Comparison of ENCODE assay signal across 12 cellular contexts in the genomic region with DNA sequence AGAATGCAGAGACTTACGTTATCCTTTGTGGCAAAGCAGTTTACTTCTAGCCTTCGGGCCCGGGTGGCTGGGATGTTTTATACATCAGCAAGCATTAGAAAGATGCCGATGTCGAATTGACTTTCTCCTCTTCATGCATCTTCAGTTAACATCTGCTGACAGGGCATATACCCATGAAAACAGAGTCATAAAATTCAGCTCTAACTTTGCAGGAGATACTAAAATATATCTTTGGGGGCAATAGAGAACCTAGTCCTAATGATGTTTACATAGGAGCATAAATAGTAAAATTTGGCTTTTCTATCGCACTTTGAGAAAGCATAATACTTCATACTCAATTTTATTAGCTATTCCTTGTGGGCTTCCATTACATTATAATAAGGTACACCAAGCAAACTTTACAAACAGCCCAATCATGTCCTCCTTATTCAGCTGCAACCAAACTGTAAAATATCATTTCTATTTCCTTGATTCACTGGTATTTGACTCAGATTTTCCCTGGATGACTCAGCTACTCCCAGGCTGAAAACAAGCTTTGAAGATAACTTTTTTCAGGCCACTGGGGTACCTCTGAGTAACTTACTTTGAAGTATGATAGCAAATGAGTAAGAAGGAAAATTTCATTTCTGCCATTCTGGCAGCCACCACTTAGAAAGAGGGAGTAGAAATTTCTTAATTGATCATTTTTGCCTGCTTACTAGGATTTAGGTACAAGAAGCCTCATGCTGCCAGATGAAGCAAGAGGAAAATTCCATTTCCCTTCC.
DNase-seq lines count a peak whose midpoint lies in the region; ATAC-seq and TF ChIP-seq lines count a peak whose summit lies in the region.
"Had no signal": no experiment of that assay in that cellular context is flagged by ENCODE, and none has a peak within 500 bp of the region (broad histone marks: within the 10 kb centered on the region; RNA-seq: fewer than 3 reads in every experiment).

No MANE protein-coding gene starts in this region.

- H3K36me3 ChIP-seq in A673 (ENCODE audit: insufficient read depth, low read length, poor library complexity, severe bottlenecking) (no peaks in the 10 kb centered on the region), GM23338 (ENCODE audit: insufficient read depth) (no peaks in the 10 kb centered on the region)
- H3K36me3 ChIP-seq: suprapubic skin had no signal

- H3K27me3 Mint-ChIP-seq in GM23338 (ENCODE audit: insufficient read depth, low read depth, poor library complexity) (no peaks in the 10 kb centered on the region), nephron progenitor cell (ENCODE audit: low read depth, poor library complexity) (no peaks in the 10 kb centered on the region)
- H3K27me3 Mint-ChIP-seq in activated T-cell treated with anti-CD3 and anti-CD28 coated beads, Interleukin-2, amount 50 U/mL, for 72 hours (ENCODE audit: low read depth): no peaks in the 10 kb centered on the region

- H3K4me1 ChIP-seq in A673 (ENCODE audit: insufficient read depth, low read length, poor library complexity, severe bottlenecking) (peaks cover 8% of the 10 kb centered on the region), GM23338 (ENCODE audit: insufficient read depth) (no peaks in the 10 kb centered on the region)
- H3K4me1 ChIP-seq: suprapubic skin had no signal

- no peaks in the 10 kb centered on the region for H3K9me2 ChIP-seq in GM23338 (ENCODE audit: insufficient read depth)

- H3K4me3 ChIP-seq in A673 (ENCODE audit: low read depth, low read length, poor library complexity, severe bottlenecking): no peak overlapping the region
- no peak overlapping the region for H3K4me3 ChIP-seq in GM23338
- H3K4me3 ChIP-seq: skin epidermis, suprapubic skin had no signal

- intact Hi-C loops in A673 (cut with micrococcal nuclease; ENCODE audit: unreplicated experiment): no loop called here

- CTCF ChIA-PET in A673 (lab: Charles Lee): no interaction called here

- H3K27me3 ChIP-seq in A673 (replicated peaks; ENCODE audit: insufficient read depth, low read depth, low read length, poor library complexity) (no peaks in the 10 kb centered on the region), GM23338 (ENCODE audit: insufficient read depth) (no peaks in the 10 kb centered on the region)
- H3K27me3 ChIP-seq: suprapubic skin had no signal

- H3K79me2 ChIP-seq in GM23338 (replicated peaks; ENCODE audit: insufficient read depth): no peaks in the 10 kb centered on the region

- H2AFZ ChIP-seq in GM23338: no peak overlapping the region

- H3K9me3 ChIP-seq in A673 (ENCODE audit: low read depth, low read length, poor library complexity, severe bottlenecking): no peaks in the 10 kb centered on the region
- H3K9me3 ChIP-seq: suprapubic skin had no signal

- H3K27ac Mint-ChIP-seq in GM23338: peak overlapping the region; percentile 73; the same call in 1 of the 2 replicates
- H3K27ac Mint-ChIP-seq in activated T-cell treated with anti-CD3 and anti-CD28 coated beads, Interleukin-2, amount 50 U/mL, for 72 hours: no peak overlapping the region
- H3K27ac Mint-ChIP-seq in nephron progenitor cell: no peak overlapping the region

- H3K4me1 Mint-ChIP-seq in GM23338 (no peaks in the 10 kb centered on the region), nephron progenitor cell (no peaks in the 10 kb centered on the region)
- H3K4me1 Mint-ChIP-seq in activated T-cell treated with anti-CD3 and anti-CD28 coated beads, Interleukin-2, amount 50 U/mL, for 72 hours (ENCODE audit: low read depth): peaks cover 14% of the 10 kb centered on the region

- POLR2A ChIA-PET in A673 (lab: Charles Lee; ENCODE audit: low non-redundant PET): no interaction called here

- no peak for ATAC-seq in GM23338
- peak; percentile 65 to 66 for ATAC-seq in activated T-cell treated with anti-CD3 and anti-CD28 coated beads, Interleukin-2, amount 50 U/mL, for 72 hours (replicated peaks in 1 of 2)
- no peak for ATAC-seq in HG03025 (IDR thresholded peaks at IDR 0.05; ENCODE audit: low FRiP score, unreplicated experiment)
- no peak for ATAC-seq in GM21786 (IDR thresholded peaks at IDR 0.05; ENCODE audit: unreplicated experiment)

- TF ChIP-seq CTCF in A673 (conservative IDR thresholded peaks at IDR 0.05; ENCODE audit: low read depth, low read length): no peak
- TF ChIP-seq CTCF in GM23338 (conservative IDR thresholded peaks at IDR 0.05; ENCODE audit: low read depth in 2 of 2): no peak
- TF ChIP-seq CTCF in nephron progenitor cell (IDR thresholded peaks at IDR 0.05): no peak

- H3K27ac ChIP-seq in A673 (ENCODE audit: low read depth, low read length, poor library complexity, severe bottlenecking) (no peak overlapping the region), GM23338 (ENCODE audit: low read depth) (no peak overlapping the region)
- H3K27ac ChIP-seq: skin epidermis, suprapubic skin had no signal

- DNase-seq in A673 (ENCODE audit: low spot score) (peak; percentile 23), GM23338 (ENCODE audit: low spot score) (no peak), hepatic stellate cell (ENCODE audit: low spot score) (peak; percentile 31), nephron progenitor cell (no peak), NCI-H69 (lab: John Stamatoyannopoulos, UW) (no peak)
- peak in 1 of 2 donors; percentile 3 for DNase-seq in activated T-cell treated with anti-CD3 and anti-CD28 coated beads, Interleukin-2, amount 50 U/mL, for 72 hours
- DNase-seq: activated CD4-positive, alpha-beta T cell treated with anti-CD3 and anti-CD28 coated beads for 1 hour; islet precursor cell had no signal

- H4K20me1 ChIP-seq in GM23338 (replicated peaks; ENCODE audit: insufficient read depth): no peaks in the 10 kb centered on the region

- BruUV-seq in A673 (replicated peaks; lab: Mats Ljungman, UMichigan): no TSS peak

- H3K36me3 Mint-ChIP-seq in GM23338 (ENCODE audit: low read depth) (no peaks in the 10 kb centered on the region), nephron progenitor cell (ENCODE audit: low read depth) (peaks cover 7% of the 10 kb centered on the region)
- no peaks in the 10 kb centered on the region for H3K36me3 Mint-ChIP-seq in activated T-cell treated with anti-CD3 and anti-CD28 coated beads, Interleukin-2, amount 50 U/mL, for 72 hours (ENCODE audit: insufficient read depth in 2 of 2)

- no peak overlapping the region for H3K4me3 Mint-ChIP-seq in GM23338
- no peak overlapping the region for H3K4me3 Mint-ChIP-seq in activated T-cell treated with anti-CD3 and anti-CD28 coated beads, Interleukin-2, amount 50 U/mL, for 72 hours
- no peak overlapping the region for H3K4me3 Mint-ChIP-seq in nephron progenitor cell

- H3K9me3 Mint-ChIP-seq in GM23338 (no peaks in the 10 kb centered on the region), nephron progenitor cell (peaks cover 22% of the 10 kb centered on the region)
- peaks cover 6 to 10% of the 10 kb centered on the region in 2 donors for H3K9me3 Mint-ChIP-seq in activated T-cell treated with anti-CD3 and anti-CD28 coated beads, Interleukin-2, amount 50 U/mL, for 72 hours

- H3K4me2 ChIP-seq in GM23338: no peak overlapping the region

- no peaks in the 10 kb centered on the region for H3F3A ChIP-seq in GM23338 (replicated peaks; ENCODE audit: low read depth)

TF ChIP-seq in GM23338, 12 proteins besides CTCF, POLR2A, EP300 and RAD21 (continues in another document):
- TF ChIP-seq EZH2 (IDR thresholded peaks at IDR 0.05; ENCODE audit: low read depth, unreplicated experiment) (no peak), ZNF331 (CRISPR knock-in tag; IDR thresholded peaks at IDR 0.05; ENCODE audit: low read depth) (no peak), NANOG (IDR thresholded peaks at IDR 0.05; ENCODE audit: borderline replicate concordance) (no peak), CREB1 (CRISPR knock-in tag; IDR thresholded peaks at IDR 0.05; ENCODE audit: low read depth) (no peak), JUNB (IDR thresholded peaks at IDR 0.05; ENCODE audit: unreplicated experiment) (no peak), POLR2AphosphoS5 (IDR thresholded peaks at IDR 0.05; ENCODE audit: low read depth) (no peak), ZNF114 (CRISPR knock-in tag; IDR thresholded peaks at IDR 0.05) (no peak), EZH2phosphoT487 (IDR thresholded peaks at IDR 0.05; ENCODE audit: unreplicated experiment) (no peak)
- TF ChIP-seq, protein P1, sequence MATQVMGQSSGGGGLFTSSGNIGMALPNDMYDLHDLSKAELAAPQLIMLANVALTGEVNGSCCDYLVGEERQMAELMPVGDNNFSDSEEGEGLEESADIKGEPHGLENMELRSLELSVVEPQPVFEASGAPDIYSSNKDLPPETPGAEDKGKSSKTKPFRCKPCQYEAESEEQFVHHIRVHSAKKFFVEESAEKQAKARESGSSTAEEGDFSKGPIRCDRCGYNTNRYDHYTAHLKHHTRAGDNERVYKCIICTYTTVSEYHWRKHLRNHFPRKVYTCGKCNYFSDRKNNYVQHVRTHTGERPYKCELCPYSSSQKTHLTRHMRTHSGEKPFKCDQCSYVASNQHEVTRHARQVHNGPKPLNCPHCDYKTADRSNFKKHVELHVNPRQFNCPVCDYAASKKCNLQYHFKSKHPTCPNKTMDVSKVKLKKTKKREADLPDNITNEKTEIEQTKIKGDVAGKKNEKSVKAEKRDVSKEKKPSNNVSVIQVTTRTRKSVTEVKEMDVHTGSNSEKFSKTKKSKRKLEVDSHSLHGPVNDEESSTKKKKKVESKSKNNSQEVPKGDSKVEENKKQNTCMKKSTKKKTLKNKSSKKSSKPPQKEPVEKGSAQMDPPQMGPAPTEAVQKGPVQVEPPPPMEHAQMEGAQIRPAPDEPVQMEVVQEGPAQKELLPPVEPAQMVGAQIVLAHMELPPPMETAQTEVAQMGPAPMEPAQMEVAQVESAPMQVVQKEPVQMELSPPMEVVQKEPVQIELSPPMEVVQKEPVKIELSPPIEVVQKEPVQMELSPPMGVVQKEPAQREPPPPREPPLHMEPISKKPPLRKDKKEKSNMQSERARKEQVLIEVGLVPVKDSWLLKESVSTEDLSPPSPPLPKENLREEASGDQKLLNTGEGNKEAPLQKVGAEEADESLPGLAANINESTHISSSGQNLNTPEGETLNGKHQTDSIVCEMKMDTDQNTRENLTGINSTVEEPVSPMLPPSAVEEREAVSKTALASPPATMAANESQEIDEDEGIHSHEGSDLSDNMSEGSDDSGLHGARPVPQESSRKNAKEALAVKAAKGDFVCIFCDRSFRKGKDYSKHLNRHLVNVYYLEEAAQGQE (IDR thresholded peaks at IDR 0.05; ENCODE audit: unreplicated experiment): no peak

Comparison
In these comparisons a context has a peak if more than half of its experiments do, and no peak if none do; other contexts are left out.
1. DNase-seq: peak in A673 (single experiment) and hepatic stellate cell (single experiment); none in GM23338 (single experiment), nephron progenitor cell (single experiment) and NCI-H69 (single experiment).
2. ATAC-seq: peak in activated T-cell treated with anti-CD3 and anti-CD28 coated beads, Interleukin-2, amount 50 U/mL, for 72 hours (2 of 2); none in GM23338 (single experiment), HG03025 (single experiment) and GM21786 (single experiment).